ENCODE assay signal across 11 cellular contexts in genomic region chr21:45612096-45613019, GRCh38. TPM values are rescaled to one million over a fixed set of nuclear protein-coding genes. Genes with fewer than 3 reads are reported as not detected.
DNase-seq lines count a peak whose midpoint lies in the region; ATAC-seq, FAIRE-seq and TF ChIP-seq lines count a peak whose summit lies in the region.
"Had no signal": no experiment of that assay in that cellular context is flagged by ENCODE, and none has a peak within 500 bp of the region (broad histone marks: within the 10 kb centered on the region; RNA-seq: fewer than 3 reads in every experiment).

No MANE protein-coding gene starts in this region.

- H3K27ac ChIP-seq in A549 (no peak overlapping the region), kidney (ENCODE audit: low read depth in 2 of 2, low read length in 2 of 2) (no peak overlapping the region)
- H3K27ac ChIP-seq: SJSA1 had no signal

- DNase-seq in A549 (ENCODE audit: low read depth in 1 of 2, low spot score in 1 of 2) (peak in 1 of 2 experiments; percentile 18), H4 (ENCODE audit: low spot score) (peak; percentile 93), adipocyte (ENCODE audit: low read depth) (peak; percentile 19), kidney (peak; percentile 66), HuH-7.5 (ENCODE audit: low spot score) (no peak), frontal cortex (ENCODE audit: low spot score in 2 of 2) (no peak)
- DNase-seq: NCI-H1436 treated with DMSO at 0.1 percent for 48 hours had no signal

- CTCF ChIA-PET in A549 (lab: Yijun Ruan, JAX): interaction anchor here (1.0 to 1.8 kb wide), 4 partner anchors 8 to 56 kb away, joined by 3 to 9 read pairs (median 4); no protein-coding TSS in a partner anchor

- WGBS in A549 (ENCODE audit: missing lambda C conversion rate): 28% methylated on average over 19 of the region's 29 CpGs

- intact Hi-C loops in kidney (cut with DNase I): no loop called here

- no peak for TF ChIP-seq EP300 in A549 (IDR thresholded peaks at IDR 0.05)

- peaks cover 63% of the 10 kb centered on the region for H3K27me3 ChIP-seq in adipocyte (replicated peaks; ENCODE audit: control insufficient read depth, insufficient read depth, low read length)
- H3K27me3 ChIP-seq: SJSA1 had no signal

- TF ChIP-seq CTCF in A549 (IDR thresholded peaks at IDR 0.05) (no peak), kidney (IDR thresholded peaks at IDR 0.05; ENCODE audit: borderline replicate concordance, extremely low read depth, insufficient read depth) (no peak)

- FAIRE-seq in A549 (lab: Jason Lieb, UNC) (no peak), kidney (lab: Jason Lieb, UNC) (no peak), frontal cortex (lab: Jason Lieb, UNC) (no peak)
- FAIRE-seq: endothelial cell of umbilical vein had no signal

- H3K9me3 ChIP-seq in A549: no peaks in the 10 kb centered on the region
- no peaks in the 10 kb centered on the region for H3K9me3 ChIP-seq in adipocyte (ENCODE audit: control insufficient read depth, low read length)
- no peaks in the 10 kb centered on the region for H3K9me3 ChIP-seq in kidney (ENCODE audit: control insufficient read depth in 1 of 2, low read length in 2 of 2)
- H3K9me3 ChIP-seq: SJSA1 had no signal

- POLR2A ChIA-PET in A549 (lab: Yijun Ruan, JAX): no interaction called here

- no peak overlapping the region for H3K4me3 ChIP-seq in A549
- no peak overlapping the region for H3K4me3 ChIP-seq in adipocyte (ENCODE audit: low read length)
- H3K4me3 ChIP-seq in kidney (ENCODE audit: low read length in 2 of 2): no peak overlapping the region
- H3K4me3 ChIP-seq: SJSA1 had no signal

- peak overlapping the region; percentile 54 for H3K4me2 ChIP-seq in A549

- no peak for TF ChIP-seq RAD21 in A549 (conservative IDR thresholded peaks at IDR 0.05 in 1 of 2, IDR thresholded peaks at IDR 0.05 in 1 of 2)

- H3K36me3 ChIP-seq in adipocyte (ENCODE audit: control insufficient read depth, insufficient read depth, low read length, severe bottlenecking) (no peaks in the 10 kb centered on the region), kidney (ENCODE audit: control insufficient read depth in 1 of 2, insufficient read depth in 2 of 2, low read length in 2 of 2) (no peaks in the 10 kb centered on the region)
- H3K36me3 ChIP-seq: SJSA1 had no signal

- H3K9ac ChIP-seq in adipocyte (ENCODE audit: low read length) (no peak overlapping the region), kidney (ENCODE audit: low read length in 2 of 2) (no peak overlapping the region)

- ATAC-seq in A549 (peak; percentile 77 to 86; a peak in 5 of 6 replicates), HG02623 (IDR thresholded peaks at IDR 0.05; ENCODE audit: unreplicated experiment) (no peak), GM21390 (IDR thresholded peaks at IDR 0.05; ENCODE audit: unreplicated experiment) (no peak)

- no peak for TF ChIP-seq POLR2A in A549 (IDR thresholded peaks at IDR 0.05; ENCODE audit: low read length)

- H3K4me1 ChIP-seq in A549 (0 out of 3 replicates have a peak, but pooled peaks cover 3% of the 10 kb centered on the region), adipocyte (ENCODE audit: control insufficient read depth, insufficient read depth, low read length) (peaks cover 10% of the 10 kb centered on the region), kidney (ENCODE audit: control insufficient read depth in 1 of 2, insufficient read depth in 1 of 2, low read depth in 1 of 2, low read length in 2 of 2) (no peaks in the 10 kb centered on the region)

TF ChIP-seq in A549, 52 proteins besides CTCF, POLR2A, EP300 and RAD21:
- TF ChIP-seq KDM5A (IDR thresholded peaks at IDR 0.05) (no peak), TP53 (CRISPR knock-in tag; IDR thresholded peaks at IDR 0.05) (no peak), TFCP2L1 (CRISPR knock-in tag; IDR thresholded peaks at IDR 0.05) (no peak), RNF2 (IDR thresholded peaks at IDR 0.05; ENCODE audit: borderline replicate concordance, low read depth) (no peak), HES2 (IDR thresholded peaks at IDR 0.05) (no peak), REST (IDR thresholded peaks at IDR 0.05) (no peak), MYC (IDR thresholded peaks at IDR 0.05; ENCODE audit: borderline replicate concordance, low read length) (no peak), HOXB13 (CRISPR knock-in tag; IDR thresholded peaks at IDR 0.05; ENCODE audit: low read depth) (no peak), BCL3 (IDR thresholded peaks at IDR 0.05) (no peak), HMGXB4 (CRISPR knock-in tag; IDR thresholded peaks at IDR 0.05; ENCODE audit: borderline replicate concordance) (no peak), EHMT2 (IDR thresholded peaks at IDR 0.05; ENCODE audit: low read depth) (no peak), MAZ (IDR thresholded peaks at IDR 0.05; ENCODE audit: borderline replicate concordance, low read depth, low read length) (no peak), CBX8 (IDR thresholded peaks at IDR 0.05) (no peak), SMC3 (IDR thresholded peaks at IDR 0.05) (no peak), CBX2 (IDR thresholded peaks at IDR 0.05; ENCODE audit: borderline replicate concordance, low read depth) (no peak), RFX5 (IDR thresholded peaks at IDR 0.05) (no peak), FOSL2 (IDR thresholded peaks at IDR 0.05) (no peak), FOSL2 (CRISPR knock-in tag; IDR thresholded peaks at IDR 0.05) (no peak), RARB (CRISPR knock-in tag; IDR thresholded peaks at IDR 0.05) (no peak)

RNA-seq across cellular contexts. Expression of gene PCBP3, which starts 31.2 kb away (rescaled TPM):
- polyA plus RNA-seq in A549 (2011; rRNA removed) (0.30 and 0.46 TPM in 2 replicates), A549 (2017; fragmentation: RNase III; extraction: RNeasy Plus Mini Kit Qiagen cat#74134 plus additional on column Dnase treatment) (0.33 to 0.59 TPM (median 0.34 TPM) in 3 replicates), kidney (ENCODE audit: insufficient read depth, low read depth, low replicate concordance) (2.3 TPM)
- 0.19 TPM in 2 replicates for polyA plus RNA-seq in A549 (2012; cell fraction: cytosol; rRNA removed)
- 0.43 and 0.44 TPM in 2 replicates for polyA plus RNA-seq in A549 (2012; cell fraction: nucleus; rRNA removed)
- polyA minus RNA-seq in A549 (2011; rRNA and poly(A)+ RNA removed): 0.87 and 1.1 TPM in 2 replicates
- 6.1 and 10.2 TPM in 2 replicates for total RNA-seq in H4 (2014; rRNA removed; shearing (Covaris generic))
- total RNA-seq in kidney (5.4 TPM), frontal cortex (7.3 TPM)

Comparison
In these comparisons a context has a peak if more than half of its experiments do, and no peak if none do; other contexts are left out.
1. ATAC-seq: peak in A549 (2 of 2); none in HG02623 (single experiment) and GM21390 (single experiment).
2. DNase-seq: peak in H4 (single experiment), adipocyte (single experiment) and kidney (single experiment); none in HuH-7.5 (single experiment) and frontal cortex (0 of 2).